Comparison of ENCODE assay signal across 9 cellular contexts in genomic region chr12:107622005-107622404, GRCh38.
DNase-seq lines count a peak whose midpoint lies in the region; ATAC-seq and TF ChIP-seq lines count a peak whose summit lies in the region.
"Had no signal": no experiment of that assay in that cellular context is flagged by ENCODE, and none has a peak within 500 bp of the region (broad histone marks: within the 10 kb centered on the region; RNA-seq: fewer than 3 reads in every experiment).

No MANE protein-coding gene starts in this region.

- no peak overlapping the region for H3K27ac ChIP-seq in 22Rv1
- no peak overlapping the region for H3K27ac ChIP-seq in esophagus muscularis mucosa (replicated peaks in 1 of 4)
- H3K27ac ChIP-seq: SJSA1 had no signal

- no peak for TF ChIP-seq POLR2A in esophagus muscularis mucosa (IDR thresholded peaks at IDR 0.05; ENCODE audit: low read depth)

- intact Hi-C loops in esophagus muscularis mucosa (cut with DNase I): no loop called here

- WGBS in esophagus muscularis mucosa: 66% methylated on average over 8 of the region's 8 CpGs

- TF ChIP-seq EP300 in esophagus muscularis mucosa (IDR thresholded peaks at IDR 0.05): no peak

- H3K4me1 ChIP-seq in esophagus muscularis mucosa: no peaks in the 10 kb centered on the region
- H3K4me1 ChIP-seq: SJSA1 had no signal

- peaks cover 0 to 16% (median 15%) of the 10 kb centered on the region in 4 donors for H3K9me3 ChIP-seq in esophagus muscularis mucosa
- H3K9me3 ChIP-seq: SJSA1 had no signal

- ATAC-seq in GM21529 (IDR thresholded peaks at IDR 0.05; ENCODE audit: unreplicated experiment) (no peak), GM18519 (IDR thresholded peaks at IDR 0.05; ENCODE audit: low FRiP score, unreplicated experiment) (no peak), GM21737 (IDR thresholded peaks at IDR 0.05; ENCODE audit: unreplicated experiment) (no peak)

- TF ChIP-seq CTCF in 22Rv1 (IDR thresholded peaks at IDR 0.05) (peak; percentile 81), esophagus muscularis mucosa (IDR thresholded peaks at IDR 0.05) (peak in 2 of 3 experiments; percentile 11 to 22)

- H3K4me3 ChIP-seq in esophagus muscularis mucosa: no peak overlapping the region
- H3K4me3 ChIP-seq: SJSA1 had no signal

- DNase-seq in Daoy (ENCODE audit: low read depth): peak; percentile 61
- DNase-seq in NCI-H69 (lab: John Stamatoyannopoulos, UW): peak; percentile 77
- DNase-seq in esophagus muscularis mucosa (ENCODE audit: extremely low spot score): no peak
- DNase-seq in DMS114 treated with DMSO at 0.1 percent for 48 hours (lab: John Stamatoyannopoulos, UW; ENCODE audit: unreplicated experiment): no peak

- peaks cover 0 to 32% (median 0%) of the 10 kb centered on the region in 4 donors for H3K27me3 ChIP-seq in esophagus muscularis mucosa
- H3K27me3 ChIP-seq: SJSA1 had no signal

- no peaks in the 10 kb centered on the region for H3K36me3 ChIP-seq in esophagus muscularis mucosa
- H3K36me3 ChIP-seq: SJSA1 had no signal

Comparison
In these comparisons a context has a peak if more than half of its experiments do, and no peak if none do; other contexts are left out.
1. DNase-seq: peak in Daoy (single experiment) and NCI-H69 (single experiment); none in esophagus muscularis mucosa (single experiment) and DMS114 treated with DMSO at 0.1 percent for 48 hours (single experiment).